In genomic region chr14:50956421-50956820, GRCh38 we compare ENCODE assay signal across 7 cellular contexts. TPM values are rescaled to one million over a fixed set of nuclear protein-coding genes. Genes with fewer than 3 reads are reported as not detected.
DNase-seq lines count a peak whose midpoint lies in the region; ATAC-seq, FAIRE-seq and TF ChIP-seq lines count a peak whose summit lies in the region.
"Not testable (repeated sequence)": the region's sequence is repeated elsewhere in the genome, so short reads cannot be mapped to it uniquely, and the experiment has no call there.

No MANE protein-coding gene starts in this region.

- not testable (repeated sequence) for H3K79me2 ChIP-seq in K562 (ENCODE audit: control insufficient read depth, insufficient read depth, low read length); osteoblast (ENCODE audit: insufficient read depth, low read length)

- not testable (repeated sequence) for TF ChIP-seq POLR2A in K562 (conservative IDR thresholded peaks at IDR 0.05)

- H4K20me1 ChIP-seq in K562 (replicated peaks; ENCODE audit: control insufficient read depth, insufficient read depth, low read length); osteoblast (ENCODE audit: insufficient read depth, low read length): not testable (repeated sequence)

- not testable (repeated sequence) for H3K4me2 ChIP-seq in K562 (ENCODE audit: insufficient read depth, low read length)
- H3K4me2 ChIP-seq in osteoblast (ENCODE audit: insufficient read depth, low read length): peak overlapping the region; percentile 14

- not testable (repeated sequence) for H3K9me3 ChIP-seq in MG63; K562 (replicated peaks; ENCODE audit: control insufficient read depth, insufficient read depth, low read depth, low read length); osteoblast (ENCODE audit: low read depth, low read length)

- peak overlapping the region; percentile 34 for H3K4me3 ChIP-seq in MG63
- H3K4me3 ChIP-seq in K562; osteoblast (ENCODE audit: insufficient read depth, low read length); urinary bladder (ENCODE audit: low read depth, low read length): not testable (repeated sequence)

- CTCF ChIA-PET in RWPE1 (lab: Yijun Ruan, JAX); K562 (lab: Yijun Ruan, JAX; ENCODE audit: low intra/inter-chr PET ratio): not testable (repeated sequence)

- WGBS in K562 (ENCODE audit: insufficient coverage, low coverage, missing lambda C conversion rate): 67% methylated on average over 3 of the region's 32 CpGs
- 91% methylated on average over 32 of the region's 32 CpGs for WGBS in urinary bladder

- POLR2A ChIA-PET in RWPE1 (lab: Yijun Ruan, JAX; ENCODE audit: low non-redundant PET); K562 (lab: Yijun Ruan, JAX): not testable (repeated sequence)

- H3K4me1 ChIP-seq in K562 (replicated peaks in 1 of 2; ENCODE audit: control insufficient read depth in 2 of 2, insufficient read depth in 2 of 2, low read length in 2 of 2) (peaks cover 0 to 12% of the 10 kb centered on the region in 2 experiments; a peak in 3 of 5 replicates), osteoblast (ENCODE audit: insufficient read depth, low read length) (peaks cover 20% of the 10 kb centered on the region)
- H3K4me1 ChIP-seq in urinary bladder (ENCODE audit: insufficient read depth): not testable (repeated sequence)

- H3K36me3 ChIP-seq in MG63; K562 (ENCODE audit: control insufficient read depth, insufficient read depth, low read length); osteoblast (ENCODE audit: insufficient read depth, low read length); urinary bladder (ENCODE audit: insufficient read depth): not testable (repeated sequence)

- not testable (repeated sequence) for TF ChIP-seq CTCF in RWPE1 (conservative IDR thresholded peaks at IDR 0.05; ENCODE audit: low read depth); K562 (IDR thresholded peaks at IDR 0.05 in 2 of 3, conservative IDR thresholded peaks at IDR 0.05 in 1 of 3; ENCODE audit: insufficient read depth in 2 of 3, low read depth in 1 of 3, low read length in 3 of 3); osteoblast (IDR thresholded peaks at IDR 0.05; ENCODE audit: extremely low read depth, low read depth, low read length)

- not testable (repeated sequence) for TF ChIP-seq RAD21 in K562 (CRISPR knock-in tag; conservative IDR thresholded peaks at IDR 0.05 in 1 of 2, IDR thresholded peaks at IDR 0.05 in 1 of 2)

- H3K27ac ChIP-seq in RWPE1 (peak overlapping the region; percentile 95), epithelial cell of prostate (peak overlapping the region; percentile 97), urinary bladder (ENCODE audit: low read depth) (peak overlapping the region; percentile 23)
- H3K27ac ChIP-seq in K562 (ENCODE audit: extremely low read depth, low read depth, low read length); osteoblast (ENCODE audit: low read depth, low read length): not testable (repeated sequence)

- peak; percentile 16 for DNase-seq in Caki2 (ENCODE audit: low read depth)
- DNase-seq in MG63; RWPE1 (ENCODE audit: low spot score); K562 (ENCODE audit: extremely low read depth in 1 of 4, low spot score in 3 of 4); epithelial cell of prostate (ENCODE audit: low read depth, low spot score); osteoblast (ENCODE audit: insufficient read length, low spot score, missing footprints): not testable (repeated sequence)

- in situ Hi-C loops in Caki2 (cut with HindIII; ENCODE audit: low pct_unique_long_range_greater_than_20kb, low sequenced_read_pairs); K562 (cut with MboI): not testable (repeated sequence)

- H3K9ac ChIP-seq in K562 (ENCODE audit: insufficient read depth in 1 of 2, low read depth in 2 of 2, low read length in 2 of 2): not testable (repeated sequence)

- H3K27me3 ChIP-seq in MG63; K562 (ENCODE audit: control insufficient read depth in 2 of 2, insufficient read depth in 2 of 2, low read length in 2 of 2); osteoblast (ENCODE audit: insufficient read depth, low read length): not testable (repeated sequence)

- intact Hi-C loops in K562 (cut with micrococcal nuclease): loop anchor here (5.0 to 10.0 kb wide), 3 partner anchors 79 to 268 kb away; no protein-coding TSS in a partner anchor

- not testable (repeated sequence) for H2AFZ ChIP-seq in K562 (ENCODE audit: low read depth, low read length); osteoblast (ENCODE audit: low read length)

- FAIRE-seq in K562 (lab: Jason Lieb, UNC): not testable (repeated sequence)

- H3K9me1 ChIP-seq in K562 (ENCODE audit: control insufficient read depth, insufficient read depth, low read length): not testable (repeated sequence)

- ATAC-seq in K562: not testable (repeated sequence)

- TF ChIP-seq EP300 in K562 (IDR thresholded peaks at IDR 0.05; ENCODE audit: low read length): not testable (repeated sequence)

- not testable (repeated sequence) for BruUV-seq in K562 (replicated peaks; lab: Mats Ljungman, UMichigan)

TF ChIP-seq in K562, 482 proteins besides CTCF, POLR2A, EP300 and RAD21:
- peak; percentile 13; the same call in 1 of the 2 replicates for TF ChIP-seq ZBTB33 (CRISPR knock-in tag; IDR thresholded peaks at IDR 0.05)

RNA-seq across cellular contexts. Expression of gene PYGL, which starts 12.1 kb away (rescaled TPM):
- total RNA-seq in Caki2 (2014; rRNA removed; shearing (Covaris generic); ENCODE audit: low replicate concordance): 21.7 and 30.3 TPM in 2 replicates
- total RNA-seq in MG63 (2014; rRNA removed; shearing (Covaris generic); ENCODE audit: low replicate concordance): 0.63 and 2.3 TPM in 2 replicates
- total RNA-seq in K562 (2011; cell fraction: chromatin; rRNA removed; ENCODE audit: low replicate concordance): 15.7 and 21.8 TPM in 2 replicates
- 7.1 and 10.3 TPM in 2 replicates for total RNA-seq in K562 (2011; cell fraction: nucleolus; rRNA removed)
- 12.4 and 12.5 TPM in 2 replicates for total RNA-seq in K562 (2011; cell fraction: nucleoplasm; rRNA removed)
- total RNA-seq in K562 (2014; rRNA removed) (14.6 and 14.8 TPM in 2 replicates), K562 (2014; rRNA removed; fragmentation: Illumina TruSeq; extraction: Trizol) (13.1 and 14.3 TPM in 2 replicates), K562 (2015; rRNA removed; fragmentation: Illumina TruSeq; extraction: Trizol) (17.9 and 20.4 TPM in 2 replicates), K562 (2021) (9.4 and 10.8 TPM in 2 replicates), osteoblast (116 and 123 TPM in 2 replicates), urinary bladder (30.5 TPM)
- polyA plus RNA-seq in K562 (2011; rRNA removed) (14.6 and 23.8 TPM in 2 replicates), K562 (2014; fragmentation: Illumina TruSeq; extraction: Trizol) (12.8 and 13.8 TPM in 2 replicates), K562 (2014; fragmentation: Nextera tagmentation; extraction: Ambion mirVana) (1 to 10 TPM; 3.5 to 6.6 TPM), K562 (2014; rRNA removed) (10.4 and 19.3 TPM in 2 replicates), urinary bladder (28.6 TPM)
- 11.1 and 17.4 TPM in 2 replicates for polyA plus RNA-seq in K562 (2011; cell fraction: cytosol; rRNA removed)
- polyA plus RNA-seq in K562 (2011; cell fraction: nucleus; rRNA removed): 19.7 and 23.8 TPM in 2 replicates
- polyA plus RNA-seq in K562 (2012): 16.1 and 49.9 TPM in 2 replicates
- 14.9 and 30.1 TPM in 2 replicates for polyA minus RNA-seq in K562 (2011; rRNA and poly(A)+ RNA removed)
- 9.3 and 16.9 TPM in 2 replicates for polyA minus RNA-seq in K562 (2011; cell fraction: cytosol; rRNA and poly(A)+ RNA removed)
- polyA minus RNA-seq in K562 (2011; cell fraction: nucleus; rRNA and poly(A)+ RNA removed): 11.6 and 18.1 TPM in 2 replicates
